ENCODE assay signal across 9 cellular contexts in the genomic region with DNA sequence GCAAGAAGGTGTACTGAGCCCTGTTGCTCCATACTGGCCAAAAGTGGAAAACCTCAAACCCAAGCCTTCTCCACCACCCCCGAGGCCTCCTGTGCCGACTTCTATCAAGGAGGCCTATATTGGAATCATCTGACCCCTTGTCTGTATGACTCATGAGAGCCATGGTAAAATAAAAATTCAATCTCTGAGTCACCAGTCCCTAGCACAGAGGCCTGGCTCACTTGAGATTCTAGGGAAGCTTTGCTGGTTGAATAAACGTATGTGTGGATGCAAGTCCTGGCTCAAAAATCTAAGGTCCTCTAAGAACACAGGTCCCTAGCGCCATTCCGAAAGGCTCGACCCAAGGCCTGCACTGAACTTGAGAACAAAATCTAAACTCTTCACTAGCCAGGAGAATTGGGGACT. TPM values are rescaled to one million over a fixed set of nuclear protein-coding genes. Genes with fewer than 3 reads are reported as not detected.
A peak's percentile ranks its signal among the peaks of the same experiment; 100 is the strongest.
DNase-seq lines count a peak whose midpoint lies in the region; ATAC-seq and TF ChIP-seq lines count a peak whose summit lies in the region.
"Had no signal": no experiment of that assay in that cellular context is flagged by ENCODE, and none has a peak within 500 bp of the region (broad histone marks: within the 10 kb centered on the region; RNA-seq: fewer than 3 reads in every experiment).

No MANE protein-coding gene starts in this region.

- peak overlapping the region in 2 of 3 donors; percentile 27 to 39 for H3K27ac ChIP-seq in thyroid gland

- H3K4me3 Mint-ChIP-seq in activated naive CD8-positive, alpha-beta T cell, result peak overlapping the region; percentile 81

- H3K4me1 Mint-ChIP-seq in activated naive CD8-positive, alpha-beta T cell (ENCODE audit: low read depth), result peaks cover 83% of the 10 kb centered on the region

- 90 to 91% methylated on average over 6 of the region's 6 CpGs for WGBS in thyroid gland, 2 donors

- H3K9me3 Mint-ChIP-seq in activated naive CD8-positive, alpha-beta T cell (ENCODE audit: low read depth), result no peaks in the 10 kb centered on the region

- peaks cover 0 to 13% of the 10 kb centered on the region in 2 donors for H3K4me1 ChIP-seq in thyroid gland

- H3K27me3 Mint-ChIP-seq in activated naive CD8-positive, alpha-beta T cell, result no peaks in the 10 kb centered on the region

- no peaks in the 10 kb centered on the region for H3K9me3 ChIP-seq in thyroid gland

- intact Hi-C loops in thyroid gland (cut with DNase I), result no loop called here

- H3K4me3 ChIP-seq in thyroid gland (replicated peaks in 1 of 3), result no peak overlapping the region

- H3K36me3 ChIP-seq in thyroid gland, result peaks cover 6% of the 10 kb centered on the region in 2 donors

- no peaks in the 10 kb centered on the region for H3K27me3 ChIP-seq in thyroid gland

- H3K27ac Mint-ChIP-seq in activated naive CD8-positive, alpha-beta T cell, result peak overlapping the region; percentile 99

- H3K36me3 Mint-ChIP-seq in activated naive CD8-positive, alpha-beta T cell, result peaks cover 30% of the 10 kb centered on the region

- no peak for TF ChIP-seq POLR2A in thyroid gland (IDR thresholded peaks at IDR 0.05)

- TF ChIP-seq CTCF in thyroid gland (IDR thresholded peaks at IDR 0.05), result no peak

- peak; percentile 65 for DNase-seq in activated CD8-positive, alpha-beta memory T cell treated with anti-CD3 and anti-CD28 coated beads for 24 hours
- no peak for DNase-seq in activated CD8-positive, alpha-beta memory T cell treated with anti-CD3 and anti-CD28 coated beads, Interleukin-2, amount 50 U/mL, for 4 hours
- DNase-seq in iris pigment epithelial cell (ENCODE audit: low read depth) (peak; percentile 91), thyroid gland (no peak), 8988T (no peak), SK-N-DZ (ENCODE audit: low spot score) (no peak)
- DNase-seq: effector memory CD4-positive, alpha-beta T cell had no signal

- no peak for ATAC-seq in GM21737 (IDR thresholded peaks at IDR 0.05; ENCODE audit: unreplicated experiment)

RNA-seq across cellular contexts. Expression of gene NSMCE1, which starts 15.0 kb away (rescaled TPM):
- total RNA-seq in thyroid gland, result 10 to 100 TPM; 40.5 to 52.6 (median 48.8) TPM
- 75.4 and 86.0 TPM in 2 replicates for polyA plus RNA-seq in SK-N-DZ (2014; cell fraction: cytosol; rRNA removed)
- polyA plus RNA-seq in SK-N-DZ (2014; cell fraction: nucleus; rRNA removed), result 39.8 and 43.7 TPM in 2 replicates

RNA-seq across cellular contexts. Expression of gene KDM8, which starts 50.2 kb away (rescaled TPM):
- 10 to 100 TPM in 1 of 4 donors, 1 to 10 TPM in 3; 5.6 to 14.9 (median 9.6) TPM for total RNA-seq in thyroid gland
- polyA plus RNA-seq in SK-N-DZ (2014; cell fraction: cytosol; rRNA removed), result 5.0 and 15.0 TPM in 2 replicates
- 3.5 and 4.6 TPM in 2 replicates for polyA plus RNA-seq in SK-N-DZ (2014; cell fraction: nucleus; rRNA removed)

Comparison
In these comparisons a context has a peak if more than half of its experiments do, and no peak if none do; other contexts are left out.
1. DNase-seq: peak in activated CD8-positive, alpha-beta memory T cell treated with anti-CD3 and anti-CD28 coated beads for 24 hours (single experiment) and iris pigment epithelial cell (single experiment); none in activated CD8-positive, alpha-beta memory T cell treated with anti-CD3 and anti-CD28 coated beads, Interleukin-2, amount 50 U/mL, for 4 hours (single experiment), thyroid gland (0 of 2), 8988T (single experiment) and SK-N-DZ (single experiment).